18 cellular contexts compared by ENCODE assay signal in genomic region chr11:69902337-69902736, GRCh38.
"Had no signal": no experiment of that assay in that cellular context is flagged by ENCODE, and none has a peak within 500 bp of the region (broad histone marks: within the 10 kb centered on the region; RNA-seq: fewer than 3 reads in every experiment).

No MANE protein-coding gene starts in this region.

- H3K4me1 ChIP-seq: left lung, lower lobe of right lung, neural progenitor cell, parathyroid adenoma had no signal

- H3K4me3 ChIP-seq: colonic mucosa, esophagus squamous epithelium, gastroesophageal sphincter, hepatocyte, left lung, lower lobe of right lung, neural progenitor cell, psoas muscle, testis, transverse colon had no signal

- H3K9me3 ChIP-seq: colonic mucosa, esophagus squamous epithelium, gastroesophageal sphincter, left lung, lower lobe of right lung, psoas muscle, testis, transverse colon had no signal

- DNase-seq: colonic mucosa; dermis blood vessel endothelial cell; esophagus squamous epithelium; foreskin fibroblast; lower lobe of right lung; occipital lobe; stimulated activated CD4-positive, alpha-beta T cell treated with anti-CD3 and anti-CD28 coated beads, Interleukin-2, amount 100 ng/mL, for 24 hours; stimulated activated CD4-positive, alpha-beta T cell treated with anti-CD3 and anti-CD28 coated beads, Interleukin-4, amount 100 ng/mL, for 4 hours; stimulated activated naive B cell treated with anti-CD40 and anti-IgM and Interleukin-4, amounts not matched to agents 10 μg/mL and 1 μg/mL and 100 μg/mL, for 72 hours; stimulated activated naive CD8-positive, alpha-beta T cell treated with anti-CD3 and anti-CD28 coated beads, Interleukin-15, amount 100 ng/mL, for 72 hours; testis; transverse colon had no signal

- H3K27ac ChIP-seq: colonic mucosa, esophagus squamous epithelium, gastroesophageal sphincter, hepatocyte, left lung, lower lobe of right lung, neural progenitor cell, parathyroid adenoma, psoas muscle, testis, transverse colon had no signal

- H3K9ac ChIP-seq: neural progenitor cell, parathyroid adenoma had no signal

- H3K4me2 ChIP-seq: hepatocyte, neural progenitor cell had no signal

- H3K27me3 ChIP-seq: colonic mucosa, hepatocyte, neural progenitor cell, testis, transverse colon had no signal

- H3K79me2 ChIP-seq: hepatocyte, parathyroid adenoma had no signal

- H3K36me3 ChIP-seq: colonic mucosa, esophagus squamous epithelium, gastroesophageal sphincter, left lung, lower lobe of right lung, neural progenitor cell, transverse colon had no signal

- H2AFZ ChIP-seq: hepatocyte, neural progenitor cell, parathyroid adenoma had no signal
